ENCODE assay signal across 24 cellular contexts in the genomic region with DNA sequence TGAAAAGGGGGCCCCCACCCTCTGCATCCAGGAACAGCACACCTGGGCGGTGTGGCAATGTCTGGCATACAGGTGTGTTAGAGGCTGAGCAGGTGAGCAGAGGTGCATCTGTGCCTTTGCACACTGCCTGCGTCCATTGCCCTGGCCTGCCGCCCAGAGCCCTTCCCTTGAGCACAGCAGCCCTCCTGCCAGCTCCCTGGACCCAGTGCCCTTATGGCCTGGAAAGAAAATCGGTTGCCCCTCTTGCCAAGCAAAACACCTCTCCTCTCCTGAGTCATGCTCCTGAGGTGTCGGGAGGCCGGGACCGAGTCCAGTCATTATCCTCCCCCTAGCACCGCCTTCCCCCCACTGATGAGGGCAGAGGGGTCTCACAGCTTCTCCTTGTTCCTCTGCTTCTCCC.
"Had no signal": no experiment of that assay in that cellular context is flagged by ENCODE, and none has a peak within 500 bp of the region (broad histone marks: within the 10 kb centered on the region; RNA-seq: fewer than 3 reads in every experiment).

No MANE protein-coding gene starts in this region.

- DNase-seq: activated CD4-positive, alpha-beta T cell treated with anti-CD3 and anti-CD28 coated beads for 1 hour; activated CD4-positive, alpha-beta T cell treated with anti-CD3 and anti-CD28 coated beads, Interleukin-2, amount 50 U/mL, for 1 hour; activated CD8-positive, alpha-beta T cell treated with anti-CD3 and anti-CD28 coated beads, Interleukin-2, amount 10 ng/mL, durations not matched to agents 7 days and 5 days; activated gamma-delta T cell; activated naive CD4-positive, alpha-beta T cell treated with anti-CD3 and anti-CD28 coated beads, Interleukin-2, amount 50 U/mL, for 16 hours; activated naive CD8-positive, alpha-beta T cell treated with anti-CD3 and anti-CD28 coated beads, Interleukin-2, amount 50 U/mL, for 24 hours; anterior cingulate cortex; central memory CD4-positive, alpha-beta T cell; effector memory CD4-positive, alpha-beta T cell; foreskin keratinocyte; left lung; ovary; stimulated activated CD4-positive, alpha-beta T cell treated with anti-CD3 and anti-CD28 coated beads, Interleukin-12 subunit alpha, Interleukin-12 subunit beta, amount 100 ng/mL, for 4 hours; stimulated activated CD4-positive, alpha-beta T cell treated with anti-CD3 and anti-CD28 coated beads, Interleukin-4, amount 100 ng/mL, for 4 hours; stomach; T-helper 9 cell; testis; upper lobe of left lung had no signal

- H3K4me1 ChIP-seq: foreskin keratinocyte, left lung, prostate gland, testis, upper lobe of left lung had no signal

- ATAC-seq: activated CD8-positive, alpha-beta T cell treated with anti-CD3 and anti-CD28 coated beads, Interleukin-2, amount 10 ng/mL, durations not matched to agents 7 days and 5 days; activated naive CD8-positive, alpha-beta T cell treated with anti-CD3 and anti-CD28 coated beads, Interleukin-2, amount 50 U/mL, for 24 hours; foreskin keratinocyte; left lung had no signal

- H3K27ac Mint-ChIP-seq: activated CD8-positive, alpha-beta T cell treated with anti-CD3 and anti-CD28 coated beads, Interleukin-2, amount 10 ng/mL, durations not matched to agents 7 days and 5 days; activated naive CD8-positive, alpha-beta T cell treated with anti-CD3 and anti-CD28 coated beads, Interleukin-2, amount 50 U/mL, for 24 hours; activated T-helper 1 cell treated with anti-CD3 and anti-CD28 coated beads, Interleukin-12 subunit alpha, Interleukin-12 subunit beta, Interleukin-2, Interleukin-4 antibody, amounts not matched to agents 30 ng/mL and 10 ng/mL and 1 ng/mL, durations not matched to agents 14 hours and 24 hours and 36 hours; brain; mesothelial cell of epicardium; natural killer cell treated with Interleukin-12 subunit alpha and Interleukin-12 subunit beta and Interleukin-15 and Interleukin-18, amount 100 ng/mL, for 72 hours had no signal

- H3K9me3 ChIP-seq: neutrophil, ovary, prostate gland, stomach, testis, upper lobe of left lung had no signal

- H3K4me1 Mint-ChIP-seq: activated naive CD8-positive, alpha-beta T cell treated with anti-CD3 and anti-CD28 coated beads, Interleukin-2, amount 50 U/mL, for 24 hours; mesothelial cell of epicardium had no signal

- H3K27ac ChIP-seq: foreskin keratinocyte, left lung, neutrophil, ovary, prostate gland, testis, upper lobe of left lung had no signal

- H3K36me3 Mint-ChIP-seq: brain; mesothelial cell of epicardium; natural killer cell treated with Interleukin-12 subunit alpha and Interleukin-12 subunit beta and Interleukin-15 and Interleukin-18, amount 100 ng/mL, for 72 hours had no signal

- H3K4me3 ChIP-seq: left lung, ovary, prostate gland, stomach, testis, upper lobe of left lung had no signal

- H3K4me3 Mint-ChIP-seq: activated CD8-positive, alpha-beta T cell treated with anti-CD3 and anti-CD28 coated beads, Interleukin-2, amount 10 ng/mL, durations not matched to agents 7 days and 5 days; activated naive CD8-positive, alpha-beta T cell treated with anti-CD3 and anti-CD28 coated beads, Interleukin-2, amount 50 U/mL, for 24 hours; activated T-helper 1 cell treated with anti-CD3 and anti-CD28 coated beads, Interleukin-12 subunit alpha, Interleukin-12 subunit beta, Interleukin-2, Interleukin-4 antibody, amounts not matched to agents 30 ng/mL and 10 ng/mL and 1 ng/mL, durations not matched to agents 14 hours and 24 hours and 36 hours; brain; mesothelial cell of epicardium; natural killer cell treated with Interleukin-12 subunit alpha and Interleukin-12 subunit beta and Interleukin-15 and Interleukin-18, amount 100 ng/mL, for 72 hours had no signal

- H3K9me3 Mint-ChIP-seq: activated T-helper 1 cell treated with anti-CD3 and anti-CD28 coated beads, Interleukin-12 subunit alpha, Interleukin-12 subunit beta, Interleukin-2, Interleukin-4 antibody, amounts not matched to agents 30 ng/mL and 10 ng/mL and 1 ng/mL, durations not matched to agents 14 hours and 24 hours and 36 hours; natural killer cell treated with Interleukin-12 subunit alpha and Interleukin-12 subunit beta and Interleukin-15 and Interleukin-18, amount 100 ng/mL, for 72 hours had no signal

- H3K27me3 ChIP-seq: foreskin keratinocyte, neutrophil, ovary, stomach, testis, upper lobe of left lung had no signal

- H3K36me3 ChIP-seq: left lung, neutrophil, ovary, prostate gland, stomach, upper lobe of left lung had no signal
